Comparison of ENCODE assay signal across 19 cellular contexts in genomic region chr18:48874701-48875162, GRCh38.
DNase-seq lines count a peak whose midpoint lies in the region; ATAC-seq and TF ChIP-seq lines count a peak whose summit lies in the region.
"Had no signal": no experiment of that assay in that cellular context is flagged by ENCODE, and none has a peak within 500 bp of the region (broad histone marks: within the 10 kb centered on the region; RNA-seq: fewer than 3 reads in every experiment).

No MANE protein-coding gene starts in this region.

- H3K27ac Mint-ChIP-seq in dendritic cell treated with granulocyte-macrophage colony-stimulating factor and Interleukin-4, amounts not matched to agents 40 ng/mL and 50 ng/mL, for 4 days, result peak overlapping the region; percentile 75
- no peak overlapping the region for H3K27ac Mint-ChIP-seq in osteocyte (ENCODE audit: unreplicated experiment)
- H3K27ac Mint-ChIP-seq: H9 had no signal

- TF ChIP-seq CTCF in osteocyte (IDR thresholded peaks at IDR 0.05), result no peak

- peaks cover 64% of the 10 kb centered on the region for H3K4me1 Mint-ChIP-seq in dendritic cell treated with granulocyte-macrophage colony-stimulating factor and Interleukin-4, amounts not matched to agents 40 ng/mL and 50 ng/mL, for 4 days (ENCODE audit: low read depth)
- H3K4me1 Mint-ChIP-seq in osteocyte (ENCODE audit: unreplicated experiment), result peaks cover 53% of the 10 kb centered on the region

- H4K8ac ChIP-seq in neuronal stem cell (ENCODE audit: low read depth, low read length), result no peak overlapping the region

- H3K27me3 ChIP-seq in neuronal stem cell (ENCODE audit: control insufficient read depth in 3 of 3, insufficient read depth in 3 of 3, low read depth in 1 of 3, low read length in 3 of 3), result no peaks in the 10 kb centered on the region
- H3K27me3 ChIP-seq: BLaER1, SJSA1 had no signal

- no peak overlapping the region for H3K4me2 ChIP-seq in neuronal stem cell (ENCODE audit: insufficient read depth, low read length, poor library complexity, severe bottlenecking)
- H3K4me2 ChIP-seq: BLaER1 had no signal

- H2AK5ac ChIP-seq in neuronal stem cell (ENCODE audit: low read depth, low read length), result peak overlapping the region; percentile 24

- H3K14ac ChIP-seq in neuronal stem cell (ENCODE audit: low read length), result peak overlapping the region; percentile 57

- H3K4me1 ChIP-seq in neuronal stem cell (ENCODE audit: control insufficient read depth in 2 of 2, insufficient read depth in 1 of 2, low read depth in 1 of 2, low read length in 2 of 2), result peaks cover 0 to 13% of the 10 kb centered on the region in 2 donors

- no peak overlapping the region for H3K4me3 Mint-ChIP-seq in dendritic cell treated with granulocyte-macrophage colony-stimulating factor and Interleukin-4, amounts not matched to agents 40 ng/mL and 50 ng/mL, for 4 days
- no peak overlapping the region for H3K4me3 Mint-ChIP-seq in osteocyte (ENCODE audit: unreplicated experiment)
- H3K4me3 Mint-ChIP-seq: H9 had no signal

- no peak overlapping the region for H2AFZ ChIP-seq in neuronal stem cell (ENCODE audit: low read length)

- no peaks in the 10 kb centered on the region for H3K36me3 ChIP-seq in neuronal stem cell (replicated peaks in 1 of 2; ENCODE audit: control insufficient read depth in 2 of 2, insufficient read depth in 2 of 2, low read length in 2 of 2)
- H3K36me3 ChIP-seq: BLaER1, SJSA1 had no signal

- H2BK120ac ChIP-seq in neuronal stem cell (ENCODE audit: low read depth, low read length), result no peak overlapping the region

- H2BK15ac ChIP-seq in neuronal stem cell (ENCODE audit: low read length), result no peak overlapping the region

- H3K27ac ChIP-seq in neuronal stem cell (replicated peaks; ENCODE audit: low read length), result no peak overlapping the region
- H3K27ac ChIP-seq: 22Rv1, BLaER1, SJSA1 had no signal

- H2BK12ac ChIP-seq in neuronal stem cell (ENCODE audit: low read length), result no peak overlapping the region

- H3K9me3 Mint-ChIP-seq in dendritic cell treated with granulocyte-macrophage colony-stimulating factor and Interleukin-4, amounts not matched to agents 40 ng/mL and 50 ng/mL, for 4 days, result no peaks in the 10 kb centered on the region
- no peaks in the 10 kb centered on the region for H3K9me3 Mint-ChIP-seq in osteocyte (ENCODE audit: unreplicated experiment)

- H3K18ac ChIP-seq in neuronal stem cell (ENCODE audit: low read length), result no peak overlapping the region

- no peaks in the 10 kb centered on the region for H3K9me3 ChIP-seq in neuronal stem cell (replicated peaks in 1 of 2; ENCODE audit: control insufficient read depth in 2 of 2, insufficient read depth in 1 of 2, low read depth in 1 of 2, low read length in 2 of 2)
- H3K9me3 ChIP-seq: BLaER1, SJSA1 had no signal

- intact Hi-C loops in left cardiac atrium (cut with DNase I), result no loop called here
- intact Hi-C loops in left ventricle myocardium superior (cut with micrococcal nuclease), result no loop called here
- intact Hi-C loops in dendritic cell treated with granulocyte-macrophage colony-stimulating factor and Interleukin-4, amounts not matched to agents 40 ng/mL and 50 ng/mL, for 4 days (cut with micrococcal nuclease), result no loop called here

- ATAC-seq in left cardiac atrium, result no peak
- no peak for ATAC-seq in left ventricle myocardium superior
- ATAC-seq in HG03354 (IDR thresholded peaks at IDR 0.05; ENCODE audit: poor library complexity, severe bottlenecking, unreplicated experiment), result no peak
- ATAC-seq: K562 had no signal

- no CpG with 5 or more reads among the region's 15 CpGs for WGBS in neuronal stem cell (ENCODE audit: extremely low coverage in 2 of 2, insufficient read length in 2 of 2, insufficient replicate concordance in 1 of 2), 2 donors

- peaks cover 10% of the 10 kb centered on the region for H3K27me3 Mint-ChIP-seq in dendritic cell treated with granulocyte-macrophage colony-stimulating factor and Interleukin-4, amounts not matched to agents 40 ng/mL and 50 ng/mL, for 4 days
- no peaks in the 10 kb centered on the region for H3K27me3 Mint-ChIP-seq in osteocyte (ENCODE audit: unreplicated experiment)

- no peak overlapping the region for H3K4me3 ChIP-seq in neuronal stem cell (ENCODE audit: low read length in 2 of 2)
- H3K4me3 ChIP-seq: BLaER1, K562, SJSA1 had no signal

- H3K36me3 Mint-ChIP-seq in dendritic cell treated with granulocyte-macrophage colony-stimulating factor and Interleukin-4, amounts not matched to agents 40 ng/mL and 50 ng/mL, for 4 days (ENCODE audit: low read depth), result no peaks in the 10 kb centered on the region
- no peaks in the 10 kb centered on the region for H3K36me3 Mint-ChIP-seq in osteocyte (ENCODE audit: unreplicated experiment)

- H3K79me1 ChIP-seq in neuronal stem cell (ENCODE audit: low read depth, low read length), result no peaks in the 10 kb centered on the region

- no peak overlapping the region for H3K4ac ChIP-seq in neuronal stem cell (ENCODE audit: low read length)

- no peak overlapping the region for H3K23ac ChIP-seq in neuronal stem cell (ENCODE audit: low read depth, low read length, poor library complexity)

- DNase-seq in left cardiac atrium, result peak; percentile 21
- no peak for DNase-seq in left ventricle myocardium superior
- no peak for DNase-seq in neuronal stem cell (ENCODE audit: low spot score)
- DNase-seq in osteocyte (ENCODE audit: extremely low spot score, unreplicated experiment), result no peak
- no peak for DNase-seq in AG08396 (ENCODE audit: low spot score)
- DNase-seq in activated naive CD4-positive, alpha-beta T cell treated with anti-CD3 and anti-CD28 coated beads, Interleukin-2, amount 50 U/mL, for 16 hours, result no peak
- DNase-seq: DMS79 treated with DMSO at 0.1 percent for 48 hours, H9, NCI-H1417 treated with DMSO at 0.1 percent for 48 hours, NCI-H1930, NCI-H2171, NCI-H446, NCI-H69 had no signal

- H4K91ac ChIP-seq in neuronal stem cell (ENCODE audit: low read depth, low read length, poor library complexity), result no peak overlapping the region

- H3K9ac ChIP-seq in neuronal stem cell (ENCODE audit: low read depth, low read length, poor library complexity), result no peak overlapping the region
- H3K9ac ChIP-seq: BLaER1 had no signal

- H2BK5ac ChIP-seq in neuronal stem cell (ENCODE audit: low read length), result no peak overlapping the region
